Comparison of ENCODE assay signal across 12 cellular contexts in genomic region chr7:111438369-111439289, GRCh38.
DNase-seq lines count a peak whose midpoint lies in the region; ATAC-seq and TF ChIP-seq lines count a peak whose summit lies in the region.
"Had no signal": no experiment of that assay in that cellular context is flagged by ENCODE, and none has a peak within 500 bp of the region (broad histone marks: within the 10 kb centered on the region; RNA-seq: fewer than 3 reads in every experiment).

No MANE protein-coding gene starts in this region.

- no peaks in the 10 kb centered on the region for H3K27me3 Mint-ChIP-seq in progenitor cell of endocrine pancreas

- H3K4me1 ChIP-seq in RWPE2 (ENCODE audit: insufficient read depth, poor library complexity, severe bottlenecking): no peaks in the 10 kb centered on the region

- H3K4me3 Mint-ChIP-seq in progenitor cell of endocrine pancreas (ENCODE audit: low read depth): no peak overlapping the region
- H3K4me3 Mint-ChIP-seq: activated T-helper 1 cell treated with anti-CD3 and anti-CD28 coated beads, Interleukin-12 subunit alpha, Interleukin-12 subunit beta, Interleukin-2, Interleukin-4 antibody, amounts not matched to agents 30 ng/mL and 10 ng/mL and 1 ng/mL, durations not matched to agents 14 hours and 24 hours and 36 hours had no signal

- peak overlapping the region; percentile 9 for H3K27ac Mint-ChIP-seq in progenitor cell of endocrine pancreas
- H3K27ac Mint-ChIP-seq: activated T-helper 1 cell treated with anti-CD3 and anti-CD28 coated beads, Interleukin-12 subunit alpha, Interleukin-12 subunit beta, Interleukin-2, Interleukin-4 antibody, amounts not matched to agents 30 ng/mL and 10 ng/mL and 1 ng/mL, durations not matched to agents 14 hours and 24 hours and 36 hours had no signal

- peaks cover 21% of the 10 kb centered on the region for H3K36me3 Mint-ChIP-seq in progenitor cell of endocrine pancreas (ENCODE audit: insufficient read depth)

- ATAC-seq in RWPE2 (ENCODE audit: low read depth): peak; percentile 80
- ATAC-seq in GM18511 (IDR thresholded peaks at IDR 0.05; ENCODE audit: unreplicated experiment): no peak

- POLR2A ChIA-PET in GM10248 (lab: Yijun Ruan, JAX): no interaction called here

- no peaks in the 10 kb centered on the region for H3K36me3 ChIP-seq in RWPE2 (ENCODE audit: low read depth)
- H3K36me3 ChIP-seq: WERI-Rb-1 had no signal

- no peak overlapping the region for H3K4me3 ChIP-seq in RWPE2 (ENCODE audit: severe bottlenecking)

- peaks cover 12% of the 10 kb centered on the region for H3K4me1 Mint-ChIP-seq in progenitor cell of endocrine pancreas (ENCODE audit: low read depth)

- H3K9me3 Mint-ChIP-seq in progenitor cell of endocrine pancreas (ENCODE audit: low read depth): peaks cover 24% of the 10 kb centered on the region

- H3K27me3 ChIP-seq in RWPE2 (ENCODE audit: insufficient read depth, poor library complexity, severe bottlenecking): no peaks in the 10 kb centered on the region

- H3K27ac ChIP-seq in RWPE2 (ENCODE audit: poor library complexity, severe bottlenecking): no peak overlapping the region
- H3K27ac ChIP-seq: WERI-Rb-1 had no signal

- DNase-seq in GM03348 (ENCODE audit: low spot score) (peak; percentile 43), RWPE2 (ENCODE audit: low spot score) (no peak), fibroblast of peridontal ligament (ENCODE audit: extremely low read depth) (peak; percentile 79), progenitor cell of endocrine pancreas (ENCODE audit: low spot score, unreplicated experiment) (no peak), NOMO-1 treated with DMSO at 0.1 percent for 48 hours (lab: John Stamatoyannopoulos, UW; ENCODE audit: unreplicated experiment) (no peak), GM10248 (ENCODE audit: extremely low spot score) (no peak)
- DNase-seq in activated naive CD4-positive, alpha-beta T cell (lab: John Stamatoyannopoulos, UW): no peak
- DNase-seq: NCI-H1417, posterior cingulate gyrus, WERI-Rb-1 had no signal

- TF ChIP-seq CTCF in RWPE2 (IDR thresholded peaks at IDR 0.05; ENCODE audit: poor library complexity, severe bottlenecking): no peak
- TF ChIP-seq CTCF in progenitor cell of endocrine pancreas (IDR thresholded peaks at IDR 0.05; ENCODE audit: unreplicated experiment): no peak
- no peak for TF ChIP-seq CTCF in GM10248 (IDR thresholded peaks at IDR 0.05; ENCODE audit: control extremely low read depth, extremely low read depth, low read depth, missing control alignments)

- CTCF ChIA-PET in GM10248 (lab: Yijun Ruan, JAX): no interaction called here

- H3K9me3 ChIP-seq in RWPE2 (ENCODE audit: severe bottlenecking): no peaks in the 10 kb centered on the region

Comparison
In these comparisons a context has a peak if more than half of its experiments do, and no peak if none do; other contexts are left out.
1. DNase-seq: peak in GM03348 (single experiment) and fibroblast of peridontal ligament (single experiment); none in RWPE2 (single experiment), progenitor cell of endocrine pancreas (single experiment), activated naive CD4-positive, alpha-beta T cell (0 of 4), NOMO-1 treated with DMSO at 0.1 percent for 48 hours (single experiment) and GM10248 (single experiment).